In genomic region chr1:196306421-196306820, GRCh38 we compare ENCODE assay signal across 21 cellular contexts.
"Had no signal": no experiment of that assay in that cellular context is flagged by ENCODE, and none has a peak within 500 bp of the region (broad histone marks: within the 10 kb centered on the region; RNA-seq: fewer than 3 reads in every experiment).

No MANE protein-coding gene starts in this region.

- H3K27me3 ChIP-seq: ascending aorta, breast epithelium, gastrocnemius medialis, ovary, sigmoid colon, spleen, stomach, testis, upper lobe of left lung had no signal

- H3K27ac ChIP-seq: ascending aorta, breast epithelium, gastrocnemius medialis, lower lobe of right lung, ovary, sigmoid colon, spleen, stomach, testis, upper lobe of left lung had no signal

- H3K4me1 ChIP-seq: ascending aorta, breast epithelium, gastrocnemius medialis, lower lobe of right lung, sigmoid colon, spleen, stomach, testis, upper lobe of left lung had no signal

- ATAC-seq: activated naive CD8-positive, alpha-beta T cell treated with anti-CD3 and anti-CD28 coated beads, Interleukin-2, amount 50 U/mL, for 24 hours; activated T-helper 17 cell treated with anti-CD3 and anti-CD28 coated beads, Interleukin-2, amount 50 U/mL, for 72 hours; gastrocnemius medialis; left colon; lower lobe of right lung had no signal

- H3K4me3 Mint-ChIP-seq: activated naive CD8-positive, alpha-beta T cell treated with anti-CD3 and anti-CD28 coated beads, Interleukin-2, amount 50 U/mL, for 24 hours; activated T-helper 17 cell treated with anti-CD3 and anti-CD28 coated beads, Interleukin-2, amount 50 U/mL, for 72 hours; immature natural killer cell; mesothelial cell of epicardium had no signal

- H3K4me1 Mint-ChIP-seq: activated naive CD8-positive, alpha-beta T cell treated with anti-CD3 and anti-CD28 coated beads, Interleukin-2, amount 50 U/mL, for 24 hours; activated T-helper 17 cell treated with anti-CD3 and anti-CD28 coated beads, Interleukin-2, amount 50 U/mL, for 72 hours; immature natural killer cell had no signal

- H3K9me3 ChIP-seq: ascending aorta, breast epithelium, gastrocnemius medialis, lower lobe of right lung, ovary, sigmoid colon, spleen, stomach, testis, upper lobe of left lung had no signal

- H3K36me3 Mint-ChIP-seq: immature natural killer cell had no signal

- H3K27ac Mint-ChIP-seq: activated naive CD8-positive, alpha-beta T cell treated with anti-CD3 and anti-CD28 coated beads, Interleukin-2, amount 50 U/mL, for 24 hours; activated T-helper 17 cell treated with anti-CD3 and anti-CD28 coated beads, Interleukin-2, amount 50 U/mL, for 72 hours; immature natural killer cell; mesothelial cell of epicardium had no signal

- H3K9me3 Mint-ChIP-seq: activated naive CD8-positive, alpha-beta T cell treated with anti-CD3 and anti-CD28 coated beads, Interleukin-2, amount 50 U/mL, for 24 hours; activated T-helper 17 cell treated with anti-CD3 and anti-CD28 coated beads, Interleukin-2, amount 50 U/mL, for 72 hours had no signal

- H3K36me3 ChIP-seq: ascending aorta, breast epithelium, gastrocnemius medialis, lower lobe of right lung, ovary, sigmoid colon, spleen, stomach, upper lobe of left lung had no signal

- H3K4me3 ChIP-seq: ascending aorta, breast epithelium, gastrocnemius medialis, lower lobe of right lung, ovary, sigmoid colon, spleen, stomach, testis, upper lobe of left lung had no signal

- H3K27me3 Mint-ChIP-seq: activated naive CD8-positive, alpha-beta T cell treated with anti-CD3 and anti-CD28 coated beads, Interleukin-2, amount 50 U/mL, for 24 hours; activated T-helper 17 cell treated with anti-CD3 and anti-CD28 coated beads, Interleukin-2, amount 50 U/mL, for 72 hours had no signal

- DNase-seq: activated CD4-positive, alpha-beta T cell treated with anti-CD3 and anti-CD28 coated beads for 1 hour; activated CD4-positive, alpha-beta T cell treated with anti-CD3 and anti-CD28 coated beads, Interleukin-2, amount 50 U/mL, for 4 hours; activated naive CD4-positive, alpha-beta T cell treated with Interleukin-2 at 50 U/mL for 16 hours; activated naive CD8-positive, alpha-beta T cell treated with anti-CD3 and anti-CD28 coated beads, Interleukin-2, amount 50 U/mL, for 24 hours; erythroblast; gastrocnemius medialis; immature natural killer cell; left colon; lower lobe of right lung; ovary; sigmoid colon; spleen; stomach; T-helper 1 cell; T1000; testis; upper lobe of left lung had no signal
